In genomic region chr12:40107098-40107802, GRCh38 we compare ENCODE assay signal across 8 cellular contexts. TPM values are rescaled to one million over a fixed set of nuclear protein-coding genes. Genes with fewer than 3 reads are reported as not detected.
A peak's percentile ranks its signal among the peaks of the same experiment; 100 is the strongest.
DNase-seq lines count a peak whose midpoint lies in the region; ATAC-seq and TF ChIP-seq lines count a peak whose summit lies in the region.

No MANE protein-coding gene starts in this region.

- H3K36me3 ChIP-seq in right lobe of liver = no peaks in the 10 kb centered on the region

- no peak for TF ChIP-seq POLR2A in right lobe of liver (IDR thresholded peaks at IDR 0.05)

- DNase-seq in AG04450 (ENCODE audit: low read depth, low spot score) (peak; percentile 64), NCI-H510A (lab: John Stamatoyannopoulos, UW) (peak; percentile 36), choroid plexus epithelial cell (ENCODE audit: low read depth) (peak; percentile 95), right lobe of liver (peak; percentile 90 to 91 (median 91))
- DNase-seq in activated CD4-positive, alpha-beta T cell treated with anti-CD3 and anti-CD28 coated beads for 24 hours (ENCODE audit: low read depth in 2 of 2) = peak; percentile 87
- peak; percentile 90 to 92 for DNase-seq in stimulated activated CD4-positive, alpha-beta T cell treated with anti-CD3 and anti-CD28 coated beads, Interleukin-2, amount 100 ng/mL, for 48 hours

- H3K4me3 ChIP-seq in AG04450 (ENCODE audit: low read depth, low read length) = peak overlapping the region; percentile 34
- H3K4me3 ChIP-seq in choroid plexus epithelial cell (ENCODE audit: low read depth, low read length) = peak overlapping the region; percentile 83
- peak overlapping the region; percentile 15 to 52 (median 34) for H3K4me3 ChIP-seq in right lobe of liver

- H3K4me1 ChIP-seq in right lobe of liver = peaks cover 0 to 14% (median 0%) of the 10 kb centered on the region in 4 donors

- POLR2A ChIA-PET in AG04450 (lab: Yijun Ruan, JAX) = no interaction called here

- TF ChIP-seq CTCF in AG04450 (IDR thresholded peaks at IDR 0.05; ENCODE audit: low read depth, low read length) = peak; percentile 96
- peak; percentile 98 for TF ChIP-seq CTCF in choroid plexus epithelial cell (conservative IDR thresholded peaks at IDR 0.05; ENCODE audit: low read depth, low read length)
- TF ChIP-seq CTCF in right lobe of liver (IDR thresholded peaks at IDR 0.05) = peak; percentile 77 to 97 (median 94)

- 24% methylated on average over 19 of the region's 19 CpGs for WGBS in right lobe of liver (ENCODE audit: insufficient coverage, low coverage, low lambda C conversion rate, missing lambda C conversion rate)

- CTCF ChIA-PET in AG04450 (lab: Charles Lee) = interaction anchor here (0.6 to 5.7 kb wide), 40 partner anchors 10 to 782 kb away, joined by 3 to 102 read pairs (median 4); no protein-coding TSS in a partner anchor

- H3K27me3 ChIP-seq in AG04450 (ENCODE audit: control insufficient read depth, insufficient read depth, low read length) = no peaks in the 10 kb centered on the region
- H3K27me3 ChIP-seq in right lobe of liver = no peaks in the 10 kb centered on the region

- ATAC-seq in GM18907 (IDR thresholded peaks at IDR 0.05; ENCODE audit: unreplicated experiment) = peak; percentile 34
- peak; percentile 36 for ATAC-seq in HG03432 (IDR thresholded peaks at IDR 0.05; ENCODE audit: unreplicated experiment)
- ATAC-seq in right lobe of liver = peak; percentile 65 to 76 (median 72)

- no peak overlapping the region for H3K27ac ChIP-seq in AG04450 (ENCODE audit: low read depth, low read length)
- peak overlapping the region in 1 of 3 donors; percentile 5 for H3K27ac ChIP-seq in right lobe of liver

- no peaks in the 10 kb centered on the region for H3K9me3 ChIP-seq in AG04450 (ENCODE audit: control insufficient read depth, insufficient read depth, low read length)
- no peaks in the 10 kb centered on the region for H3K9me3 ChIP-seq in right lobe of liver

- intact Hi-C loops in right lobe of liver (cut with DNase I) = loop anchor here (10.0 kb wide), 2 partner anchors 72 to 342 kb away; no protein-coding TSS in a partner anchor

RNA-seq across cellular contexts. Expression of gene SLC2A13, which starts 1.4 kb away (rescaled TPM):
- 1.7 and 3.1 TPM in 2 replicates for polyA plus RNA-seq in AG04450 (2011; rRNA removed)
- polyA minus RNA-seq in AG04450 (2011; rRNA and poly(A)+ RNA removed) = 4.4 and 5.3 TPM in 2 replicates
- 10 to 100 TPM in 1 of 6 experiments, 1 to 10 TPM in 5; 5.2 to 11.7 (median 8.7) TPM for total RNA-seq in right lobe of liver

Comparison
In these comparisons a context has a peak if more than half of its experiments do, and no peak if none do; other contexts are left out.
1. DNase-seq: peak in every context shown above with its lines; median percentile 95 in choroid plexus epithelial cell; 91 in right lobe of liver; 91 in stimulated activated CD4-positive, alpha-beta T cell treated with anti-CD3 and anti-CD28 coated beads, Interleukin-2, amount 100 ng/mL, for 48 hours; 87 in activated CD4-positive, alpha-beta T cell treated with anti-CD3 and anti-CD28 coated beads for 24 hours; 64 in AG04450; 36 in NCI-H510A.